Comparison of ENCODE assay signal across 18 cellular contexts in genomic region chr6:87551799-87552198, GRCh38.
"Had no signal": no experiment of that assay in that cellular context is flagged by ENCODE, and none has a peak within 500 bp of the region (broad histone marks: within the 10 kb centered on the region; RNA-seq: fewer than 3 reads in every experiment).

No MANE protein-coding gene starts in this region.

- ATAC-seq: activated CD8-positive, alpha-beta T cell treated with anti-CD3 and anti-CD28 coated beads for 36 hours; activated T-cell treated with anti-CD3 and anti-CD28 coated beads, Interleukin-2, amount 50 U/mL, for 4 hours; gastroesophageal sphincter; heart left ventricle had no signal

- H3K9me3 ChIP-seq: breast epithelium, esophagus muscularis mucosa, gastroesophageal sphincter, heart left ventricle, stomach, upper lobe of left lung had no signal

- H3K27me3 ChIP-seq: breast epithelium, esophagus muscularis mucosa, gastroesophageal sphincter, heart left ventricle, stomach, upper lobe of left lung had no signal

- H3K9me3 Mint-ChIP-seq: activated CD4-positive, alpha-beta T cell treated with anti-CD3 and anti-CD28 coated beads, Interleukin-2, amount 10 ng/mL, durations not matched to agents 24 days and 14 days; activated CD8-positive, alpha-beta T cell treated with anti-CD3 and anti-CD28 coated beads for 36 hours; activated naive CD4-positive, alpha-beta T cell treated with anti-CD3 and anti-CD28 coated beads, Interleukin-2, amount 50 U/mL, for 24 hours; activated T-cell treated with anti-CD3 and anti-CD28 coated beads, Interleukin-2, amount 50 U/mL, for 4 hours; nephron had no signal

- H3K36me3 ChIP-seq: breast epithelium had no signal

- DNase-seq: activated CD4-positive, alpha-beta T cell treated with anti-CD3 and anti-CD28 coated beads, Interleukin-2, amount 10 ng/mL, durations not matched to agents 24 days and 14 days; activated CD8-positive, alpha-beta T cell treated with anti-CD3 and anti-CD28 coated beads for 36 hours; activated effector memory CD4-positive, alpha-beta T cell treated with Interleukin-2 at 50 U/mL for 16 hours; activated T-cell treated with anti-CD3 and anti-CD28 coated beads, Interleukin-2, amount 50 U/mL, for 4 hours; cerebellar nuclear complex; cortex of kidney; effector CD4-positive, alpha-beta T cell; heart left ventricle; stimulated activated CD4-positive, alpha-beta T cell treated with anti-CD3 and anti-CD28 coated beads, Interleukin-12 subunit alpha, Interleukin-12 subunit beta, amount 100 ng/mL, for 4 hours; stimulated activated CD4-positive, alpha-beta T cell treated with anti-CD3 and anti-CD28 coated beads, Interleukin-1b, Interleukin-23, amount 100 ng/mL, for 48 hours; stomach; upper lobe of left lung had no signal

- H3K27ac ChIP-seq: breast epithelium, esophagus muscularis mucosa, gastroesophageal sphincter, heart left ventricle, stomach, upper lobe of left lung had no signal

- H3K27ac Mint-ChIP-seq: activated CD4-positive, alpha-beta T cell treated with anti-CD3 and anti-CD28 coated beads, Interleukin-2, amount 10 ng/mL, durations not matched to agents 24 days and 14 days; activated CD8-positive, alpha-beta T cell treated with anti-CD3 and anti-CD28 coated beads for 36 hours; activated naive CD4-positive, alpha-beta T cell treated with anti-CD3 and anti-CD28 coated beads, Interleukin-2, amount 50 U/mL, for 24 hours; nephron; progenitor cell of endocrine pancreas had no signal

- H3K4me1 ChIP-seq: breast epithelium, esophagus muscularis mucosa, gastroesophageal sphincter, heart left ventricle, stomach, upper lobe of left lung had no signal

- H3K4me3 Mint-ChIP-seq: activated CD4-positive, alpha-beta T cell treated with anti-CD3 and anti-CD28 coated beads, Interleukin-2, amount 10 ng/mL, durations not matched to agents 24 days and 14 days; activated CD8-positive, alpha-beta T cell treated with anti-CD3 and anti-CD28 coated beads for 36 hours; activated naive CD4-positive, alpha-beta T cell treated with anti-CD3 and anti-CD28 coated beads, Interleukin-2, amount 50 U/mL, for 24 hours; activated T-cell treated with anti-CD3 and anti-CD28 coated beads, Interleukin-2, amount 50 U/mL, for 4 hours; nephron had no signal

- H3K4me3 ChIP-seq: breast epithelium, esophagus muscularis mucosa, gastroesophageal sphincter, heart left ventricle, stomach, upper lobe of left lung had no signal

- H3K27me3 Mint-ChIP-seq: activated CD4-positive, alpha-beta T cell treated with anti-CD3 and anti-CD28 coated beads, Interleukin-2, amount 10 ng/mL, durations not matched to agents 24 days and 14 days; activated CD8-positive, alpha-beta T cell treated with anti-CD3 and anti-CD28 coated beads for 36 hours; activated naive CD4-positive, alpha-beta T cell treated with anti-CD3 and anti-CD28 coated beads, Interleukin-2, amount 50 U/mL, for 24 hours; progenitor cell of endocrine pancreas had no signal

- H3K4me1 Mint-ChIP-seq: activated CD4-positive, alpha-beta T cell treated with anti-CD3 and anti-CD28 coated beads, Interleukin-2, amount 10 ng/mL, durations not matched to agents 24 days and 14 days; nephron had no signal
